5 cellular contexts compared by ENCODE assay signal in the genomic region with DNA sequence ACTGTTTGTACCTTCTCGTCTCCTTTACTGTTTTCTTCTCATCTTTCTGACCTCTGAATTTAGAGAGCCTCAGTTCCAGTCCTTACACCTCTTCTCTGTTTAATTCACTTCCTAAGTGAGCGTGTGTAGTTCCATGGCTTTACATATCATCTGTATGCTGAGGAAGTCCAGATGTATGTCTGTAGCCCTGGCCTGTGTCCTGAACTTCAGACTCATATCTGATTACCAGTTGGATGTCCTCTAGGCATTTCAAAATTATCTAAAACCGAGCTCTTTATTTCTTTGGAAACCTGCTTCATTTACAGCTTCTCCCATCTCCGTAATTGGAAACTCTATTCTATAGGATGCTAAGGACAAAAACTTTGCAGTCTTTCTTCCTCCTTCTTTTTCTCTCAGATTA.
"Had no signal": no experiment of that assay in that cellular context is flagged by ENCODE, and none has a peak within 500 bp of the region (broad histone marks: within the 10 kb centered on the region; RNA-seq: fewer than 3 reads in every experiment).

No MANE protein-coding gene starts in this region.

- H3K27ac Mint-ChIP-seq: GM23338 had no signal

- DNase-seq: H9, HCEC 1CT, IMR-90 had no signal

- H3K4me1 Mint-ChIP-seq: H9 had no signal

- H3K9me3 Mint-ChIP-seq: GM23338, H9 had no signal

- H3K4me3 Mint-ChIP-seq: GM23338, H9 had no signal

- ATAC-seq: GM23338, K562 had no signal

- H3K4me3 ChIP-seq: GM23338, K562 had no signal
